ENCODE assay signal across 14 cellular contexts in genomic region chr2:9702604-9703084, GRCh38.
DNase-seq lines count a peak whose midpoint lies in the region; ATAC-seq and TF ChIP-seq lines count a peak whose summit lies in the region.
"Had no signal": no experiment of that assay in that cellular context is flagged by ENCODE, and none has a peak within 500 bp of the region (broad histone marks: within the 10 kb centered on the region; RNA-seq: fewer than 3 reads in every experiment).

No MANE protein-coding gene starts in this region.

- TF ChIP-seq CTCF in CD8-positive, alpha-beta T cell (IDR thresholded peaks at IDR 0.05), result no peak
- TF ChIP-seq CTCF in nephron progenitor cell (IDR thresholded peaks at IDR 0.05), result no peak

- no peak for ATAC-seq in activated CD4-positive, alpha-beta T cell treated with anti-CD3 and anti-CD28 coated beads for 36 hours
- no peak for ATAC-seq in CD8-positive, alpha-beta T cell
- no peak for ATAC-seq in naive thymus-derived CD8-positive, alpha-beta T cell
- no peak for ATAC-seq in GM18519 (IDR thresholded peaks at IDR 0.05; ENCODE audit: low FRiP score, unreplicated experiment)

- H3K4me1 ChIP-seq in CD8-positive, alpha-beta T cell (ENCODE audit: insufficient read depth, low read length), result peaks cover 22% of the 10 kb centered on the region
- H3K4me1 ChIP-seq: prostate gland had no signal

- no peak for DNase-seq in activated CD4-positive, alpha-beta T cell treated with anti-CD3 and anti-CD28 coated beads for 36 hours
- no peak for DNase-seq in activated CD4-positive, alpha-beta T cell treated with anti-CD3 and anti-CD28 coated beads, Interleukin-2, amount 50 U/mL, for 48 hours
- no peak for DNase-seq in CD8-positive, alpha-beta T cell
- DNase-seq in activated CD4-positive, alpha-beta memory T cell treated with anti-CD3 and anti-CD28 coated beads, Interleukin-2, amount 10 ng/mL, durations not matched to agents 7 days and 5 days, result no peak
- DNase-seq in naive thymus-derived CD8-positive, alpha-beta T cell, result no peak
- DNase-seq in NCI-H345 (lab: John Stamatoyannopoulos, UW) (no peak), nephron progenitor cell (no peak)
- DNase-seq: GDM1, stomach had no signal

- peak overlapping the region; percentile 40 for H3K27ac ChIP-seq in CD8-positive, alpha-beta T cell (ENCODE audit: low read depth, low read length)
- H3K27ac ChIP-seq: foreskin keratinocyte, left lung, prostate gland, SJCRH30, stomach had no signal

- H3K4me3 Mint-ChIP-seq in activated CD4-positive, alpha-beta T cell treated with anti-CD3 and anti-CD28 coated beads for 36 hours, result no peak overlapping the region
- H3K4me3 Mint-ChIP-seq in CD8-positive, alpha-beta T cell, result no peak overlapping the region
- no peak overlapping the region for H3K4me3 Mint-ChIP-seq in activated CD4-positive, alpha-beta memory T cell treated with anti-CD3 and anti-CD28 coated beads, Interleukin-2, amount 10 ng/mL, durations not matched to agents 7 days and 5 days
- H3K4me3 Mint-ChIP-seq in naive thymus-derived CD8-positive, alpha-beta T cell, result peak overlapping the region in 6 of 10 donors; percentile 2 to 65 (median 6)
- H3K4me3 Mint-ChIP-seq in nephron progenitor cell, result no peak overlapping the region

- intact Hi-C loops in activated CD4-positive, alpha-beta T cell treated with anti-CD3 and anti-CD28 coated beads for 36 hours (cut with DNase I, micrococcal nuclease), result loop anchor here (1.0 to 2.0 kb wide), 6 partner anchors 10 to 150 kb away; no protein-coding TSS in a partner anchor
- intact Hi-C loops in CD8-positive, alpha-beta T cell (cut with DNase I, micrococcal nuclease), result loop anchor here (1.0 to 10.0 kb wide), 5 partner anchors 22 to 148 kb away; partner anchors contain the start of gene ADAM17 (in 1 of the 2)

- H3K36me3 ChIP-seq in CD8-positive, alpha-beta T cell (ENCODE audit: insufficient read depth, low read length), result no peaks in the 10 kb centered on the region
- H3K36me3 ChIP-seq: left lung, prostate gland, SJCRH30, stomach had no signal

- H3K9me3 ChIP-seq in CD8-positive, alpha-beta T cell (ENCODE audit: low read length), result no peaks in the 10 kb centered on the region
- H3K9me3 ChIP-seq: left lung, prostate gland, SJCRH30, stomach had no signal

- no peaks in the 10 kb centered on the region for H3K36me3 Mint-ChIP-seq in activated CD4-positive, alpha-beta T cell treated with anti-CD3 and anti-CD28 coated beads for 36 hours (ENCODE audit: low read depth)
- no peaks in the 10 kb centered on the region for H3K36me3 Mint-ChIP-seq in CD8-positive, alpha-beta T cell
- peaks cover 14% of the 10 kb centered on the region for H3K36me3 Mint-ChIP-seq in activated CD4-positive, alpha-beta memory T cell treated with anti-CD3 and anti-CD28 coated beads, Interleukin-2, amount 10 ng/mL, durations not matched to agents 7 days and 5 days (ENCODE audit: low read depth)
- no peaks in the 10 kb centered on the region for H3K36me3 Mint-ChIP-seq in naive thymus-derived CD8-positive, alpha-beta T cell
- no peaks in the 10 kb centered on the region for H3K36me3 Mint-ChIP-seq in nephron progenitor cell (ENCODE audit: low read depth)

- peaks cover 6% of the 10 kb centered on the region for H3K9me3 Mint-ChIP-seq in activated CD4-positive, alpha-beta T cell treated with anti-CD3 and anti-CD28 coated beads for 36 hours (ENCODE audit: low read depth)
- no peaks in the 10 kb centered on the region for H3K9me3 Mint-ChIP-seq in CD8-positive, alpha-beta T cell
- H3K9me3 Mint-ChIP-seq in activated CD4-positive, alpha-beta memory T cell treated with anti-CD3 and anti-CD28 coated beads, Interleukin-2, amount 10 ng/mL, durations not matched to agents 7 days and 5 days, result peaks cover 8% of the 10 kb centered on the region
- H3K9me3 Mint-ChIP-seq in naive thymus-derived CD8-positive, alpha-beta T cell, result peaks cover 0 to 5% (median 0%) of the 10 kb centered on the region in 9 donors
- H3K9me3 Mint-ChIP-seq in nephron progenitor cell, result peaks cover 12% of the 10 kb centered on the region

- POLR2A ChIA-PET in activated CD4-positive, alpha-beta T cell treated with anti-CD3 and anti-CD28 coated beads for 36 hours (lab: Charles Lee), result interaction anchor here (0.9 to 1.5 kb wide), 8 partner anchors 9 to 108 kb away, joined by 3 to 12 read pairs (median 4); partner anchors contain the start of gene YWHAQ
- POLR2A ChIA-PET in CD8-positive, alpha-beta T cell (lab: Charles Lee), result interaction anchor here (1.3 to 1.5 kb wide), 4 partner anchors 55 to 229 kb away, joined by 3 to 7 read pairs (median 4); partner anchors contain the start of genes IAH1 and YWHAQ
- POLR2A ChIA-PET in activated CD4-positive, alpha-beta memory T cell treated with anti-CD3 and anti-CD28 coated beads, Interleukin-2, amount 10 ng/mL, durations not matched to agents 7 days and 5 days (lab: Charles Lee), result interaction anchor here (0.9 to 5.4 kb wide), 30 partner anchors 9 to 341 kb away, joined by 3 to 99 read pairs (median 5); partner anchors contain the start of genes ADAM17, ITGB1BP1, KLF11 and YWHAQ
- POLR2A ChIA-PET in naive thymus-derived CD8-positive, alpha-beta T cell (lab: Charles Lee), result no interaction called here

- no peak overlapping the region for H3K4me3 ChIP-seq in CD8-positive, alpha-beta T cell (ENCODE audit: low read depth, low read length)
- H3K4me3 ChIP-seq: left lung, prostate gland, SJCRH30, stomach had no signal

- H3K27me3 ChIP-seq in CD8-positive, alpha-beta T cell (ENCODE audit: insufficient read depth, low read length), result no peaks in the 10 kb centered on the region
- H3K27me3 ChIP-seq: foreskin keratinocyte, left lung, SJCRH30, stomach had no signal

- no peaks in the 10 kb centered on the region for H3K27me3 Mint-ChIP-seq in activated CD4-positive, alpha-beta T cell treated with anti-CD3 and anti-CD28 coated beads for 36 hours
- H3K27me3 Mint-ChIP-seq in CD8-positive, alpha-beta T cell (ENCODE audit: low read depth), result no peaks in the 10 kb centered on the region
- H3K27me3 Mint-ChIP-seq in activated CD4-positive, alpha-beta memory T cell treated with anti-CD3 and anti-CD28 coated beads, Interleukin-2, amount 10 ng/mL, durations not matched to agents 7 days and 5 days, result no peaks in the 10 kb centered on the region
- H3K27me3 Mint-ChIP-seq in naive thymus-derived CD8-positive, alpha-beta T cell, result no peaks in the 10 kb centered on the region
- peaks cover 10% of the 10 kb centered on the region for H3K27me3 Mint-ChIP-seq in nephron progenitor cell (ENCODE audit: low read depth, poor library complexity)

- H3K27ac Mint-ChIP-seq in activated CD4-positive, alpha-beta T cell treated with anti-CD3 and anti-CD28 coated beads for 36 hours, result peak overlapping the region; percentile 15
- peak overlapping the region; percentile 63 for H3K27ac Mint-ChIP-seq in CD8-positive, alpha-beta T cell
- peak overlapping the region; percentile 92 for H3K27ac Mint-ChIP-seq in activated CD4-positive, alpha-beta memory T cell treated with anti-CD3 and anti-CD28 coated beads, Interleukin-2, amount 10 ng/mL, durations not matched to agents 7 days and 5 days
- peak overlapping the region in 8 of 10 donors; percentile 9 to 95 (median 48) for H3K27ac Mint-ChIP-seq in naive thymus-derived CD8-positive, alpha-beta T cell
- no peak overlapping the region for H3K27ac Mint-ChIP-seq in nephron progenitor cell

- H3K4me1 Mint-ChIP-seq in activated CD4-positive, alpha-beta T cell treated with anti-CD3 and anti-CD28 coated beads for 36 hours, result peaks cover 42% of the 10 kb centered on the region
- peaks cover 33% of the 10 kb centered on the region for H3K4me1 Mint-ChIP-seq in CD8-positive, alpha-beta T cell (ENCODE audit: low read depth)
- H3K4me1 Mint-ChIP-seq in activated CD4-positive, alpha-beta memory T cell treated with anti-CD3 and anti-CD28 coated beads, Interleukin-2, amount 10 ng/mL, durations not matched to agents 7 days and 5 days, result peaks cover 79% of the 10 kb centered on the region
- peaks cover 7 to 44% (median 18%) of the 10 kb centered on the region in 4 donors for H3K4me1 Mint-ChIP-seq in naive thymus-derived CD8-positive, alpha-beta T cell
- peaks cover 55% of the 10 kb centered on the region for H3K4me1 Mint-ChIP-seq in nephron progenitor cell

- CTCF ChIA-PET in activated CD4-positive, alpha-beta T cell treated with anti-CD3 and anti-CD28 coated beads for 36 hours (lab: Charles Lee), result interaction anchor here (0.5 to 2.8 kb wide), 9 partner anchors 7 to 154 kb away, joined by 3 to 14 read pairs (median 4); partner anchors contain the start of gene YWHAQ
- CTCF ChIA-PET in CD8-positive, alpha-beta T cell (lab: Charles Lee), result no interaction called here
- CTCF ChIA-PET in activated CD4-positive, alpha-beta memory T cell treated with anti-CD3 and anti-CD28 coated beads, Interleukin-2, amount 10 ng/mL, durations not matched to agents 7 days and 5 days (lab: Charles Lee), result interaction anchor here (0.7 to 2.7 kb wide), 24 partner anchors 11 to 150 kb away, joined by 3 to 14 read pairs (median 5); partner anchors contain the start of genes ADAM17 and YWHAQ

Comparison
In these comparisons a context has a peak if more than half of its experiments do, and no peak if none do; other contexts are left out.
1. H3K4me3 Mint-ChIP-seq: peak in naive thymus-derived CD8-positive, alpha-beta T cell (6 of 10); none in activated CD4-positive, alpha-beta T cell treated with anti-CD3 and anti-CD28 coated beads for 36 hours (single experiment), CD8-positive, alpha-beta T cell (single experiment), activated CD4-positive, alpha-beta memory T cell treated with anti-CD3 and anti-CD28 coated beads, Interleukin-2, amount 10 ng/mL, durations not matched to agents 7 days and 5 days (single experiment) and nephron progenitor cell (single experiment).